26 cellular contexts compared by ENCODE assay signal in genomic region chr2:104890092-104890393, GRCh38. TPM values are rescaled to one million over a fixed set of nuclear protein-coding genes. Genes with fewer than 3 reads are reported as not detected.
DNase-seq lines count a peak whose midpoint lies in the region; ATAC-seq and TF ChIP-seq lines count a peak whose summit lies in the region.
"Had no signal": no experiment of that assay in that cellular context is flagged by ENCODE, and none has a peak within 500 bp of the region (broad histone marks: within the 10 kb centered on the region; RNA-seq: fewer than 3 reads in every experiment).

No MANE protein-coding gene starts in this region.

- H3K27ac ChIP-seq in GM23338 (ENCODE audit: low read depth) (no peak overlapping the region), duodenal mucosa (ENCODE audit: low read depth, low read length) (peak overlapping the region; percentile 3), brain microvascular endothelial cell (no peak overlapping the region)
- H3K27ac ChIP-seq: A549, SJCRH30 had no signal

- no peaks in the 10 kb centered on the region for H3F3A ChIP-seq in GM23338 (replicated peaks; ENCODE audit: low read depth)

- no peaks in the 10 kb centered on the region for H3K36me3 Mint-ChIP-seq in GM23338 (ENCODE audit: low read depth)
- H3K36me3 Mint-ChIP-seq in stimulated activated naive B cell treated with anti-CD40 and anti-IgM and Interleukin-4, amounts not matched to agents 10 μg/mL and 1 μg/mL and 100 μg/mL, for 72 hours = no peaks in the 10 kb centered on the region

- H3K27ac Mint-ChIP-seq in GM23338 = no peak overlapping the region
- peak overlapping the region; percentile 37 for H3K27ac Mint-ChIP-seq in stimulated activated naive B cell treated with anti-CD40 and anti-IgM and Interleukin-4, amounts not matched to agents 10 μg/mL and 1 μg/mL and 100 μg/mL, for 72 hours
- H3K27ac Mint-ChIP-seq: CD4-positive, alpha-beta T cell had no signal

- peak overlapping the region; percentile 45 to 65 for H3K9ac ChIP-seq in duodenal mucosa (ENCODE audit: low read depth in 1 of 2, low read length in 2 of 2)

- peaks cover 13% of the 10 kb centered on the region for H3K9me2 ChIP-seq in GM23338 (ENCODE audit: insufficient read depth)

- no peaks in the 10 kb centered on the region for H4K20me1 ChIP-seq in GM23338 (replicated peaks; ENCODE audit: insufficient read depth)

- H3K27me3 Mint-ChIP-seq in GM23338 (ENCODE audit: insufficient read depth, low read depth, poor library complexity) = peaks cover 5% of the 10 kb centered on the region
- H3K27me3 Mint-ChIP-seq in stimulated activated naive B cell treated with anti-CD40 and anti-IgM and Interleukin-4, amounts not matched to agents 10 μg/mL and 1 μg/mL and 100 μg/mL, for 72 hours = peaks cover 7 to 8% of the 10 kb centered on the region in 2 donors

- peak overlapping the region; percentile 93 for H2AFZ ChIP-seq in GM23338

- peaks cover 18% of the 10 kb centered on the region for H3K4me1 Mint-ChIP-seq in GM23338
- H3K4me1 Mint-ChIP-seq in stimulated activated naive B cell treated with anti-CD40 and anti-IgM and Interleukin-4, amounts not matched to agents 10 μg/mL and 1 μg/mL and 100 μg/mL, for 72 hours = peaks cover 18 to 29% of the 10 kb centered on the region in 2 donors

- DNase-seq in GM23338 (ENCODE audit: low spot score) = no peak
- DNase-seq in mucosa of descending colon = peak; percentile 68 to 74 (median 70)
- no peak for DNase-seq in stimulated activated naive B cell treated with anti-CD40 and anti-IgM and Interleukin-4, amounts not matched to agents 10 μg/mL and 1 μg/mL and 100 μg/mL, for 72 hours
- DNase-seq in GM03348 (ENCODE audit: low spot score) = no peak
- DNase-seq in brain microvascular endothelial cell = no peak
- DNase-seq in posterior vena cava (ENCODE audit: low spot score) = no peak
- DNase-seq: BE2C; CD4-positive, alpha-beta T cell; COR-L47; DMS79; GOT3; HCEC 1CT; MG63; NCI-H1092; NCI-H1436 treated with DMSO at 0.1 percent for 48 hours; NCI-H2029 treated with DMSO at 0.1 percent for 48 hours; NCI-H226; NCI-H510A treated with DMSO at 0.1 percent for 48 hours; NCI-H748 treated with DMSO at 0.1 percent for 48 hours; NK-92 treated with Interleukin-12 subunit alpha and Interleukin-12 subunit beta, amount 100 ng/mL, for 24 hours; SJCRH30 had no signal

- H3K4me3 Mint-ChIP-seq in GM23338 = no peak overlapping the region
- H3K4me3 Mint-ChIP-seq in stimulated activated naive B cell treated with anti-CD40 and anti-IgM and Interleukin-4, amounts not matched to agents 10 μg/mL and 1 μg/mL and 100 μg/mL, for 72 hours = no peak overlapping the region
- H3K4me3 Mint-ChIP-seq: CD4-positive, alpha-beta T cell had no signal

- in situ Hi-C loops in brain microvascular endothelial cell (cut with HindIII; ENCODE audit: low pct_ligation_motif_present, low sequenced_read_pairs) = no loop called here

- no peaks in the 10 kb centered on the region for H3K36me3 ChIP-seq in GM23338 (ENCODE audit: insufficient read depth)
- H3K36me3 ChIP-seq in duodenal mucosa (ENCODE audit: control insufficient read depth in 1 of 2, insufficient read depth in 2 of 2, low read length in 2 of 2) = no peaks in the 10 kb centered on the region
- no peaks in the 10 kb centered on the region for H3K36me3 ChIP-seq in mucosa of descending colon (ENCODE audit: low read depth)
- no peaks in the 10 kb centered on the region for H3K36me3 ChIP-seq in brain microvascular endothelial cell (replicated peaks)
- H3K36me3 ChIP-seq: BE2C, MG63, SJCRH30 had no signal

- H3K27me3 ChIP-seq in GM23338 (ENCODE audit: insufficient read depth) = no peaks in the 10 kb centered on the region
- peaks cover 0 to under 1% of the 10 kb centered on the region in 2 donors for H3K27me3 ChIP-seq in duodenal mucosa (ENCODE audit: control insufficient read depth in 1 of 2, insufficient read depth in 2 of 2, low read length in 2 of 2)
- H3K27me3 ChIP-seq in brain microvascular endothelial cell (replicated peaks) = no peaks in the 10 kb centered on the region
- H3K27me3 ChIP-seq: BE2C, MG63 had no signal

- TF ChIP-seq CTCF in GM23338 (conservative IDR thresholded peaks at IDR 0.05; ENCODE audit: low read depth in 2 of 2) = no peak
- TF ChIP-seq CTCF in mucosa of descending colon (IDR thresholded peaks at IDR 0.05) = no peak
- no peak for TF ChIP-seq CTCF in brain microvascular endothelial cell (IDR thresholded peaks at IDR 0.05; ENCODE audit: low read depth, low read length, missing control alignments)

- no peak overlapping the region for H3K4me2 ChIP-seq in GM23338
- H3K4me2 ChIP-seq: A549 had no signal

- no peaks in the 10 kb centered on the region for H3K9me3 Mint-ChIP-seq in GM23338
- H3K9me3 Mint-ChIP-seq in stimulated activated naive B cell treated with anti-CD40 and anti-IgM and Interleukin-4, amounts not matched to agents 10 μg/mL and 1 μg/mL and 100 μg/mL, for 72 hours = peaks cover 0 to 7% of the 10 kb centered on the region in 2 donors
- H3K9me3 Mint-ChIP-seq: CD4-positive, alpha-beta T cell had no signal

- no peak overlapping the region for H3K4me3 ChIP-seq in GM23338
- peak overlapping the region; percentile 46 to 68 for H3K4me3 ChIP-seq in duodenal mucosa (ENCODE audit: low read depth in 1 of 2, low read length in 2 of 2)
- no peak overlapping the region for H3K4me3 ChIP-seq in mucosa of descending colon
- H3K4me3 ChIP-seq in brain microvascular endothelial cell (ENCODE audit: low read depth, low read length) = no peak overlapping the region
- H3K4me3 ChIP-seq: A549, MG63, SJCRH30 had no signal

- H3K79me2 ChIP-seq in GM23338 (replicated peaks; ENCODE audit: insufficient read depth) = no peaks in the 10 kb centered on the region

- intact Hi-C loops in mucosa of descending colon (cut with DNase I, micrococcal nuclease) = no loop called here
- intact Hi-C loops in posterior vena cava (cut with DNase I) = no loop called here

- H3K4me1 ChIP-seq in GM23338 (ENCODE audit: insufficient read depth) = peaks cover 18% of the 10 kb centered on the region; the same call in 1 of the 2 replicates
- H3K4me1 ChIP-seq in duodenal mucosa (ENCODE audit: control insufficient read depth in 1 of 2, insufficient read depth in 2 of 2, low read length in 2 of 2) = peaks cover 10 to 18% of the 10 kb centered on the region in 2 donors
- peaks cover 16% of the 10 kb centered on the region for H3K4me1 ChIP-seq in mucosa of descending colon (ENCODE audit: low read depth)
- H3K4me1 ChIP-seq: A549, BE2C, SJCRH30 had no signal

- ATAC-seq in GM23338 (no peak), mucosa of descending colon (peak; percentile 81), GM21717 (IDR thresholded peaks at IDR 0.05; ENCODE audit: unreplicated experiment) (no peak)
- ATAC-seq in stimulated activated naive B cell treated with anti-CD40 and anti-IgM and Interleukin-4, amounts not matched to agents 10 μg/mL and 1 μg/mL and 100 μg/mL, for 72 hours (replicated peaks) = no peak
- ATAC-seq: A549, Panc1 had no signal

- H3K9me3 ChIP-seq in duodenal mucosa (ENCODE audit: control insufficient read depth in 1 of 2, low read length in 2 of 2) (no peaks in the 10 kb centered on the region), mucosa of descending colon (no peaks in the 10 kb centered on the region)
- H3K9me3 ChIP-seq: A549, BE2C, MG63, SJCRH30 had no signal

TF ChIP-seq in GM23338, 12 proteins besides CTCF, POLR2A, EP300 and RAD21:
- no peak for TF ChIP-seq CREB1 (CRISPR knock-in tag; IDR thresholded peaks at IDR 0.05; ENCODE audit: low read depth)

RNA-seq across cellular contexts. Expression of gene POU3F3, which starts 36.1 kb away (rescaled TPM):
- total RNA-seq in GM23338 (2014; rRNA removed; shearing (Covaris generic)) = 0.24 TPM in 1 of 2 replicates, not detected in the other
- 0.06 and 0.14 TPM in 2 replicates for polyA plus RNA-seq in GM23338 (2016; fragmentation: Nextera tagmentation; extraction: Ambion mirVana)
- total RNA-seq in mucosa of descending colon (1 to 10 TPM in 1 of 3 donors, under 1 TPM in 2; 0.12 to 1.4 (median 0.14) TPM), posterior vena cava (not detected)
- total RNA-seq: CD4-positive, alpha-beta T cell; LHCN-M2 had no signal

Comparison
In these comparisons a context has a peak if more than half of its experiments do, and no peak if none do; other contexts are left out.
1. DNase-seq: peak in mucosa of descending colon (3 of 3); none in GM23338 (single experiment), stimulated activated naive B cell treated with anti-CD40 and anti-IgM and Interleukin-4, amounts not matched to agents 10 μg/mL and 1 μg/mL and 100 μg/mL, for 72 hours (single experiment), GM03348 (single experiment), brain microvascular endothelial cell (single experiment) and posterior vena cava (single experiment).
2. H3K4me3 ChIP-seq: peak in duodenal mucosa (2 of 2); none in GM23338 (single experiment), mucosa of descending colon (single experiment) and brain microvascular endothelial cell (single experiment).